Comparison of ENCODE assay signal across 20 cellular contexts in genomic region chr12:67854351-67854750, GRCh38.
"Had no signal": no experiment of that assay in that cellular context is flagged by ENCODE, and none has a peak within 500 bp of the region (broad histone marks: within the 10 kb centered on the region; RNA-seq: fewer than 3 reads in every experiment).

No MANE protein-coding gene starts in this region.

- FAIRE-seq: endometrium, kidney, pancreas, urothelium cell line had no signal

- DNase-seq: effector memory CD4-positive, alpha-beta T cell; kidney; left cardiac atrium; left ventricle myocardium inferior; lower lobe of right lung; naive B cell; occipital lobe; pancreas; right cardiac atrium; stimulated activated CD4-positive, alpha-beta T cell treated with anti-CD3 and anti-CD28 coated beads, Interleukin-4, amount 100 ng/mL, for 1 hour; stimulated activated CD8-positive, alpha-beta memory T cell treated with anti-CD3 and anti-CD28 coated beads, Interleukin-4, amount 100 ng/mL, for 48 hours; stimulated activated naive CD8-positive, alpha-beta T cell treated with anti-CD3 and anti-CD28 coated beads, Interleukin-15, Interleukin-2, amounts not matched to agents 100 U/mL and 50 U/mL, for 24 hours; thyroid gland had no signal

- H3K27me3 ChIP-seq: esophagus muscularis mucosa, pancreas, suprapubic skin, thyroid gland had no signal

- ATAC-seq: left cardiac atrium; lower lobe of right lung; pancreas; right cardiac atrium; stimulated activated effector memory CD8-positive, alpha-beta T cell treated with anti-CD3 and anti-CD28 coated beads, Interleukin-12 subunit alpha, Interleukin-12 subunit beta, amount 100 ng/mL, for 72 hours; stimulated activated naive CD8-positive, alpha-beta T cell treated with anti-CD3 and anti-CD28 coated beads, Interleukin-15, Interleukin-2, amounts not matched to agents 100 U/mL and 50 U/mL, for 24 hours had no signal

- H3K4me3 ChIP-seq: esophagus muscularis mucosa, left ventricle myocardium inferior, lower lobe of right lung, pancreas, prostate gland, suprapubic skin, thyroid gland had no signal

- H3K36me3 ChIP-seq: esophagus muscularis mucosa, left ventricle myocardium inferior, lower lobe of right lung, pancreas, prostate gland, suprapubic skin, thyroid gland had no signal

- H3K27ac ChIP-seq: epithelial cell of prostate, left ventricle myocardium inferior, lower lobe of right lung, pancreas, prostate gland, suprapubic skin, thyroid gland had no signal

- H3K4me1 ChIP-seq: lower lobe of right lung, pancreas, prostate gland, thyroid gland had no signal

- H3K9me3 ChIP-seq: lower lobe of right lung, pancreas, prostate gland, suprapubic skin, thyroid gland had no signal
